Comparison of ENCODE assay signal across 3 cellular contexts in genomic region chr9:120801441-120801840, GRCh38.
"Had no signal": no experiment of that assay in that cellular context is flagged by ENCODE, and none has a peak within 500 bp of the region (broad histone marks: within the 10 kb centered on the region; RNA-seq: fewer than 3 reads in every experiment).

No MANE protein-coding gene starts in this region.

- H3K4me3 ChIP-seq: GM12878 had no signal

- ATAC-seq: GM12878 had no signal

- DNase-seq: GDM1, GF-D8 had no signal
